ENCODE assay signal across 1 cellular context in genomic region chr1:37475380-37476086, GRCh38.
TF ChIP-seq lines count a peak whose summit lies in the region.

No MANE protein-coding gene starts in this region.

TF ChIP-seq in K562, 482 proteins besides CTCF, POLR2A, EP300 and RAD21:
- TF ChIP-seq SIN3A (IDR thresholded peaks at IDR 0.05; ENCODE audit: borderline replicate concordance in 2 of 2, control insufficient read depth in 1 of 2, low read depth in 2 of 2, low read length in 2 of 2) (peak in 1 of 2 experiments; percentile 17; a peak in 1 of 4 replicates), RBBP5 (IDR thresholded peaks at IDR 0.05; ENCODE audit: borderline replicate concordance, insufficient read depth, low read length, poor library complexity, severe bottlenecking) (peak; percentile 71), CBFB (CRISPR knock-in tag; IDR thresholded peaks at IDR 0.05) (0 out of 2 replicates have a peak, but pooled peaks have one; percentile 17), ZNF263 (CRISPR knock-in tag; IDR thresholded peaks at IDR 0.05; ENCODE audit: borderline replicate concordance) (0 out of 2 replicates have a peak, but pooled peaks have one; percentile 3), L3MBTL2 (IDR thresholded peaks at IDR 0.05) (peak; percentile 38; the same call in 1 of the 2 replicates), NKRF (IDR thresholded peaks at IDR 0.05; ENCODE audit: borderline replicate concordance) (peak; percentile 25; the same call in 1 of the 2 replicates), ELK1 (CRISPR knock-in tag; IDR thresholded peaks at IDR 0.05) (no peak), ATF6 (CRISPR knock-in tag; IDR thresholded peaks at IDR 0.05) (0 out of 2 replicates have a peak, but pooled peaks have one; percentile 18), MEF2A (IDR thresholded peaks at IDR 0.05; ENCODE audit: control insufficient read depth, low read depth, low read length) (no peak), NEUROD1 (IDR thresholded peaks at IDR 0.05; ENCODE audit: borderline replicate concordance, low read depth, low read length, partially characterized antibody) (no peak), THRAP3 (IDR thresholded peaks at IDR 0.05; ENCODE audit: borderline replicate concordance) (no peak), UBTF (IDR thresholded peaks at IDR 0.05; ENCODE audit: borderline replicate concordance in 1 of 2, low read depth in 2 of 2, low read length in 2 of 2) (0 out of 4 replicates have a peak, but pooled peaks of 1 of the 2 experiments have one; percentile 8), ZBTB9 (CRISPR knock-in tag; IDR thresholded peaks at IDR 0.05) (peak; percentile 64; the same call in 1 of the 2 replicates), MNT (conservative IDR thresholded peaks at IDR 0.05) (0 out of 4 replicates have a peak, but pooled peaks of 1 of the 2 experiments have one; percentile 12), FOXP1 (CRISPR knock-in tag; IDR thresholded peaks at IDR 0.05) (no peak), PRMT5 (CRISPR knock-in tag; IDR thresholded peaks at IDR 0.05) (0 out of 2 replicates have a peak, but pooled peaks have one; percentile 18), E2F6 (IDR thresholded peaks at IDR 0.05; ENCODE audit: borderline replicate concordance in 1 of 2, extremely low read depth in 1 of 2, insufficient read depth in 1 of 2, insufficient read length in 1 of 2, low read depth in 1 of 2, low read length in 1 of 2, poor library complexity in 1 of 2, severe bottlenecking in 1 of 2) (peak in 1 of 2 experiments; percentile 20)
